27 cellular contexts compared by ENCODE assay signal in genomic region chr20:63350597-63351379, GRCh38. TPM values are rescaled to one million over a fixed set of nuclear protein-coding genes. Genes with fewer than 3 reads are reported as not detected.
DNase-seq lines count a peak whose midpoint lies in the region; ATAC-seq, FAIRE-seq and TF ChIP-seq lines count a peak whose summit lies in the region.
"Had no signal": no experiment of that assay in that cellular context is flagged by ENCODE, and none has a peak within 500 bp of the region (broad histone marks: within the 10 kb centered on the region; RNA-seq: fewer than 3 reads in every experiment).

No MANE protein-coding gene starts in this region.

- H3K4me1 ChIP-seq in right cardiac atrium (ENCODE audit: control insufficient read depth, insufficient read depth, low read length) (no peaks in the 10 kb centered on the region), K562 (replicated peaks in 1 of 2; ENCODE audit: control insufficient read depth in 2 of 2, insufficient read depth in 2 of 2, low read length in 2 of 2) (peaks cover 0 to 25% of the 10 kb centered on the region in 2 experiments; a peak in 2 of 5 replicates), vagina (peaks cover 12% of the 10 kb centered on the region)
- H3K4me1 ChIP-seq: A549, HAP-1 had no signal

- H3K27me3 ChIP-seq in right cardiac atrium (ENCODE audit: control insufficient read depth, insufficient read depth): no peaks in the 10 kb centered on the region
- peaks cover 19 to 39% of the 10 kb centered on the region in 2 experiments; a peak in 4 of 5 replicates for H3K27me3 ChIP-seq in K562 (ENCODE audit: control insufficient read depth in 2 of 2, insufficient read depth in 2 of 2, low read length in 2 of 2)
- H3K27me3 ChIP-seq in vagina: no peaks in the 10 kb centered on the region

- no peak overlapping the region for H2AFZ ChIP-seq in K562 (ENCODE audit: low read depth, low read length)
- H2AFZ ChIP-seq: GM23248 had no signal

- POLR2A ChIA-PET in K562 (lab: Yijun Ruan, JAX): interaction anchor here (0.6 kb wide), 1 partner anchor 157 kb away, joined by 4 read pairs; no protein-coding TSS in a partner anchor

- no peak for TF ChIP-seq RAD21 in K562 (CRISPR knock-in tag; conservative IDR thresholded peaks at IDR 0.05 in 1 of 2, IDR thresholded peaks at IDR 0.05 in 1 of 2)

- TF ChIP-seq CTCF in K562 (IDR thresholded peaks at IDR 0.05 in 2 of 3, conservative IDR thresholded peaks at IDR 0.05 in 1 of 3; ENCODE audit: insufficient read depth in 2 of 3, low read depth in 1 of 3, low read length in 3 of 3) (no peak), vagina (IDR thresholded peaks at IDR 0.05) (no peak)

- BruUV-seq in K562 (replicated peaks; lab: Mats Ljungman, UMichigan): no TSS peak

- CTCF ChIA-PET in K562 (lab: Yijun Ruan, JAX; ENCODE audit: low intra/inter-chr PET ratio): no interaction called here

- H3K9ac ChIP-seq in K562 (ENCODE audit: insufficient read depth in 1 of 2, low read depth in 2 of 2, low read length in 2 of 2): no peak overlapping the region
- H3K9ac ChIP-seq: BLaER1 treated with 17β-estradiol and CSF1 and Interleukin-3, amounts not matched to agents 10 nM and 100 nM; GM23248 had no signal

- H3K36me3 ChIP-seq in K562 (ENCODE audit: control insufficient read depth, insufficient read depth, low read length) (no peaks in the 10 kb centered on the region), vagina (no peaks in the 10 kb centered on the region)
- H3K36me3 ChIP-seq: BLaER1 treated with 17β-estradiol and CSF1 and Interleukin-3, amounts not matched to agents 10 nM and 100 nM; HAP-1 had no signal

- no peak overlapping the region for H3K4me3 ChIP-seq in right cardiac atrium (ENCODE audit: low read length)
- H3K4me3 ChIP-seq in K562: no peak overlapping the region
- no peak overlapping the region for H3K4me3 ChIP-seq in vagina
- H3K4me3 ChIP-seq: A549; BLaER1 treated with 17β-estradiol and CSF1 and Interleukin-3, amounts not matched to agents 10 nM and 100 nM; GM23248; HAP-1; SK-N-MC had no signal

- ATAC-seq in right cardiac atrium (no peak), K562 (no peak), left lobe of liver (peak; percentile 1)
- no peak for ATAC-seq in stimulated activated effector memory CD8-positive, alpha-beta T cell treated with anti-CD3 and anti-CD28 coated beads, Interleukin-12 subunit alpha, Interleukin-12 subunit beta, amount 100 ng/mL, for 72 hours
- ATAC-seq: A549 had no signal

- intact Hi-C loops in right cardiac atrium (cut with DNase I) (no loop called here), cardiac septum (cut with DNase I) (no loop called here), K562 (cut with micrococcal nuclease) (no loop called here), vagina (cut with DNase I) (no loop called here)

- H3K27ac ChIP-seq in right cardiac atrium (ENCODE audit: low read length) (no peak overlapping the region), K562 (ENCODE audit: extremely low read depth, low read depth, low read length) (no peak overlapping the region), vagina (no peak overlapping the region)
- H3K27ac ChIP-seq: A549; BLaER1 treated with 17β-estradiol and CSF1 and Interleukin-3, amounts not matched to agents 10 nM and 100 nM; GM23248; RWPE1; SK-N-MC had no signal

- 90% methylated on average over 49 of the region's 49 CpGs for WGBS in right cardiac atrium
- WGBS in K562 (ENCODE audit: insufficient coverage, low coverage, missing lambda C conversion rate): 62% methylated on average over 31 of the region's 49 CpGs

- no peaks in the 10 kb centered on the region for H3K9me1 ChIP-seq in K562 (ENCODE audit: control insufficient read depth, insufficient read depth, low read length)

- H3K36me3 Mint-ChIP-seq in stimulated activated effector memory CD8-positive, alpha-beta T cell treated with anti-CD3 and anti-CD28 coated beads, Interleukin-12 subunit alpha, Interleukin-12 subunit beta, amount 100 ng/mL, for 72 hours: peaks cover 7% of the 10 kb centered on the region

- peaks cover 4% of the 10 kb centered on the region for H3K9me3 Mint-ChIP-seq in stimulated activated effector memory CD8-positive, alpha-beta T cell treated with anti-CD3 and anti-CD28 coated beads, Interleukin-12 subunit alpha, Interleukin-12 subunit beta, amount 100 ng/mL, for 72 hours
- H3K9me3 Mint-ChIP-seq: CD4-positive, alpha-beta T cell had no signal

- H3K4me3 Mint-ChIP-seq in stimulated activated effector memory CD8-positive, alpha-beta T cell treated with anti-CD3 and anti-CD28 coated beads, Interleukin-12 subunit alpha, Interleukin-12 subunit beta, amount 100 ng/mL, for 72 hours: no peak overlapping the region
- H3K4me3 Mint-ChIP-seq: CD4-positive, alpha-beta T cell had no signal

- no peak for TF ChIP-seq POLR2A in K562 (conservative IDR thresholded peaks at IDR 0.05)
- TF ChIP-seq POLR2A in vagina (IDR thresholded peaks at IDR 0.05): no peak

- H4K20me1 ChIP-seq in K562 (replicated peaks; ENCODE audit: control insufficient read depth, insufficient read depth, low read length): no peaks in the 10 kb centered on the region

- DNase-seq in right cardiac atrium (peak in 2 of 3 donors; percentile 30 to 38), cardiac septum (ENCODE audit: low spot score) (no peak), K562 (ENCODE audit: extremely low read depth in 1 of 4, low spot score in 3 of 4) (no peak), left lobe of liver (ENCODE audit: low spot score) (no peak), NAMALWA (ENCODE audit: low spot score) (no peak), vagina (ENCODE audit: extremely low spot score in 2 of 2) (no peak)
- DNase-seq in stimulated activated effector memory CD8-positive, alpha-beta T cell treated with anti-CD3 and anti-CD28 coated beads, Interleukin-12 subunit alpha, Interleukin-12 subunit beta, amount 100 ng/mL, for 72 hours (ENCODE audit: low spot score in 2 of 2): no peak
- no peak for DNase-seq in stimulated activated CD4-positive, alpha-beta T cell treated with anti-CD3 and anti-CD28 coated beads, Interleukin-2, amount 100 ng/mL, for 24 hours
- DNase-seq: AML-193; CD4-positive, alpha-beta T cell; DMS53; GM23248; Kasumi-1; NCI-H1105; NCI-H1436 treated with DMSO at 0.1 percent for 48 hours; NCI-H187 treated with DMSO at 0.1 percent for 48 hours; NCI-H446; NCI-H524 treated with DMSO at 0.1 percent for 48 hours; SIG-M5 had no signal

- FAIRE-seq in K562 (lab: Jason Lieb, UNC): no peak
- FAIRE-seq: A549 had no signal

- in situ Hi-C loops in K562 (cut with MboI): no loop called here

- no peaks in the 10 kb centered on the region for H3K9me3 ChIP-seq in right cardiac atrium (ENCODE audit: control insufficient read depth, low read length)
- no peaks in the 10 kb centered on the region for H3K9me3 ChIP-seq in K562 (replicated peaks; ENCODE audit: control insufficient read depth, insufficient read depth, low read depth, low read length)
- H3K9me3 ChIP-seq in vagina: no peaks in the 10 kb centered on the region
- H3K9me3 ChIP-seq: A549, HAP-1 had no signal

- H3K79me2 ChIP-seq in K562 (ENCODE audit: control insufficient read depth, insufficient read depth, low read length): no peaks in the 10 kb centered on the region

- no peak for TF ChIP-seq EP300 in K562 (IDR thresholded peaks at IDR 0.05; ENCODE audit: low read length)

- H3K4me1 Mint-ChIP-seq in stimulated activated effector memory CD8-positive, alpha-beta T cell treated with anti-CD3 and anti-CD28 coated beads, Interleukin-12 subunit alpha, Interleukin-12 subunit beta, amount 100 ng/mL, for 72 hours: no peaks in the 10 kb centered on the region

- H3K4me2 ChIP-seq in K562 (ENCODE audit: insufficient read depth, low read length): no peak overlapping the region
- H3K4me2 ChIP-seq: A549 had no signal

- peak overlapping the region; percentile 15 for H3K27ac Mint-ChIP-seq in stimulated activated effector memory CD8-positive, alpha-beta T cell treated with anti-CD3 and anti-CD28 coated beads, Interleukin-12 subunit alpha, Interleukin-12 subunit beta, amount 100 ng/mL, for 72 hours
- H3K27ac Mint-ChIP-seq: CD4-positive, alpha-beta T cell had no signal

RNA-seq across cellular contexts. Expression of gene CHRNA4, which starts 10.4 kb away (rescaled TPM):
- total RNA-seq in right cardiac atrium (under 1 TPM in 3 of 4 donors, not detected in 1; 0.17 to 0.54 (median 0.38) TPM), cardiac septum (0.16 TPM), K562 (2014; rRNA removed) (not detected in 2 replicates), K562 (2014; rRNA removed; fragmentation: Illumina TruSeq; extraction: Trizol) (not detected in 2 replicates), K562 (2015; rRNA removed; fragmentation: Illumina TruSeq; extraction: Trizol) (not detected in 2 replicates), K562 (2021) (0.02 TPM in 1 of 2 replicates, not detected in the other), left lobe of liver (145 TPM), vagina (0.25 TPM)
- polyA plus RNA-seq in right cardiac atrium (0.02 TPM), K562 (2011; rRNA removed) (not detected in 2 replicates), K562 (2014; fragmentation: Illumina TruSeq; extraction: Trizol) (not detected in 2 replicates), K562 (2014; fragmentation: Nextera tagmentation; extraction: Ambion mirVana) (not detected), K562 (2014; rRNA removed) (not detected in 2 replicates)
- total RNA-seq in K562 (2011; cell fraction: chromatin; rRNA removed; ENCODE audit: low replicate concordance): not detected in 2 replicates
- not detected in 2 replicates for total RNA-seq in K562 (2011; cell fraction: nucleolus; rRNA removed)
- not detected in 2 replicates for total RNA-seq in K562 (2011; cell fraction: nucleoplasm; rRNA removed)
- not detected in 2 replicates for polyA plus RNA-seq in K562 (2011; cell fraction: cytosol; rRNA removed)
- polyA plus RNA-seq in K562 (2011; cell fraction: nucleus; rRNA removed): not detected in 2 replicates
- not detected in 2 replicates for polyA plus RNA-seq in K562 (2012)
- polyA minus RNA-seq in K562 (2011; rRNA and poly(A)+ RNA removed): not detected in 2 replicates
- polyA minus RNA-seq in K562 (2011; cell fraction: cytosol; rRNA and poly(A)+ RNA removed): not detected in 2 replicates
- polyA minus RNA-seq in K562 (2011; cell fraction: nucleus; rRNA and poly(A)+ RNA removed): not detected in 2 replicates
- total RNA-seq: CD4-positive, alpha-beta T cell; Daoy; GM23248; M059J had no signal
- polyA plus RNA-seq: GM23248 had no signal

RNA-seq across cellular contexts. Expression of gene COL20A1, which starts 57.8 kb away (rescaled TPM):
- not detected for total RNA-seq in right cardiac atrium
- polyA plus RNA-seq in right cardiac atrium: not detected
- 0.22 TPM for total RNA-seq in cardiac septum
- total RNA-seq in K562 (2011; cell fraction: chromatin; rRNA removed; ENCODE audit: low replicate concordance): 0.12 and 0.19 TPM in 2 replicates
- 0.26 and 0.33 TPM in 2 replicates for total RNA-seq in K562 (2011; cell fraction: nucleolus; rRNA removed)
- total RNA-seq in K562 (2011; cell fraction: nucleoplasm; rRNA removed): 0.15 TPM in 1 of 2 replicates, not detected in the other
- total RNA-seq in K562 (2014; rRNA removed): not detected in 2 replicates
- not detected in 2 replicates for total RNA-seq in K562 (2014; rRNA removed; fragmentation: Illumina TruSeq; extraction: Trizol)
- not detected in 2 replicates for total RNA-seq in K562 (2015; rRNA removed; fragmentation: Illumina TruSeq; extraction: Trizol)
- not detected in 2 replicates for total RNA-seq in K562 (2021)
- polyA plus RNA-seq in K562 (2011; rRNA removed): not detected in 2 replicates
- under 0.01 TPM in 1 of 2 replicates, not detected in the other for polyA plus RNA-seq in K562 (2011; cell fraction: cytosol; rRNA removed)
- polyA plus RNA-seq in K562 (2011; cell fraction: nucleus; rRNA removed): 0.06 and 0.26 TPM in 2 replicates
- polyA plus RNA-seq in K562 (2012): 0.06 TPM in 1 of 2 replicates, not detected in the other
- polyA plus RNA-seq in K562 (2014; fragmentation: Illumina TruSeq; extraction: Trizol): not detected in 2 replicates
- not detected for polyA plus RNA-seq in K562 (2014; fragmentation: Nextera tagmentation; extraction: Ambion mirVana)
- polyA plus RNA-seq in K562 (2014; rRNA removed): not detected in 2 replicates
- not detected in 2 replicates for polyA minus RNA-seq in K562 (2011; rRNA and poly(A)+ RNA removed)
- not detected in 2 replicates for polyA minus RNA-seq in K562 (2011; cell fraction: cytosol; rRNA and poly(A)+ RNA removed)
- polyA minus RNA-seq in K562 (2011; cell fraction: nucleus; rRNA and poly(A)+ RNA removed): not detected in 2 replicates
- total RNA-seq in left lobe of liver: not detected
- total RNA-seq in vagina: not detected
- total RNA-seq: G401, GM23248, M059J had no signal
- polyA plus RNA-seq: GM23248 had no signal

Comparison
In these comparisons a context has a peak if more than half of its experiments do, and no peak if none do; other contexts are left out.
1. DNase-seq: peak in right cardiac atrium (2 of 3); none in cardiac septum (single experiment), K562 (0 of 4), left lobe of liver (single experiment), stimulated activated effector memory CD8-positive, alpha-beta T cell treated with anti-CD3 and anti-CD28 coated beads, Interleukin-12 subunit alpha, Interleukin-12 subunit beta, amount 100 ng/mL, for 72 hours (0 of 2), stimulated activated CD4-positive, alpha-beta T cell treated with anti-CD3 and anti-CD28 coated beads, Interleukin-2, amount 100 ng/mL, for 24 hours (0 of 2), NAMALWA (single experiment) and vagina (0 of 2).
2. RNA of gene CHRNA4, which starts 10.4 kb away (total RNA-seq): 145 TPM in left lobe of liver (single experiment); 0.17 to 0.54 TPM in right cardiac atrium, 0.25 TPM in vagina (single experiment), 0.16 TPM in cardiac septum (single experiment) and 0.02 TPM in K562; every median in the first group is over 10 times any median in the second.